ENCODE assay signal across 2 cellular contexts in genomic region chr14:65222434-65222833, GRCh38.
TF ChIP-seq lines count a peak whose summit lies in the region.

No MANE protein-coding gene starts in this region.

TF ChIP-seq in WTC11, 78 proteins besides CTCF, POLR2A, EP300 and RAD21 (continued from another document):
- no peak for TF ChIP-seq ETV6 (CRISPR knock-in tag; IDR thresholded peaks at IDR 0.05)
- TF ChIP-seq E2F1 (CRISPR knock-in tag; IDR thresholded peaks at IDR 0.05) = no peak
- no peak for TF ChIP-seq AFF4 (CRISPR knock-in tag; IDR thresholded peaks at IDR 0.05; ENCODE audit: borderline replicate concordance)
- TF ChIP-seq ZBTB43 (CRISPR knock-in tag; IDR thresholded peaks at IDR 0.05) = no peak
- TF ChIP-seq, protein P1, sequence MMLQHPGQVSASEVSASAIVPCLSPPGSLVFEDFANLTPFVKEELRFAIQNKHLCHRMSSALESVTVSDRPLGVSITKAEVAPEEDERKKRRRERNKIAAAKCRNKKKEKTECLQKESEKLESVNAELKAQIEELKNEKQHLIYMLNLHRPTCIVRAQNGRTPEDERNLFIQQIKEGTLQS (CRISPR knock-in tag; conservative IDR thresholded peaks at IDR 0.05) = no peak
- TF ChIP-seq, protein P2, sequence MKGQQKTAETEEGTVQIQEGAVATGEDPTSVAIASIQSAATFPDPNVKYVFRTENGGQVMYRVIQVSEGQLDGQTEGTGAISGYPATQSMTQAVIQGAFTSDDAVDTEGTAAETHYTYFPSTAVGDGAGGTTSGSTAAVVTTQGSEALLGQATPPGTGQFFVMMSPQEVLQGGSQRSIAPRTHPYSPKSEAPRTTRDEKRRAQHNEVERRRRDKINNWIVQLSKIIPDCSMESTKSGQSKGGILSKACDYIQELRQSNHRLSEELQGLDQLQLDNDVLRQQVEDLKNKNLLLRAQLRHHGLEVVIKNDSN (CRISPR knock-in tag; IDR thresholded peaks at IDR 0.05) = no peak

TF ChIP-seq in HepG2, 621 proteins besides CTCF, POLR2A, EP300 and RAD21 (continued from another document and continues in another):
- TF ChIP-seq, protein P3, sequence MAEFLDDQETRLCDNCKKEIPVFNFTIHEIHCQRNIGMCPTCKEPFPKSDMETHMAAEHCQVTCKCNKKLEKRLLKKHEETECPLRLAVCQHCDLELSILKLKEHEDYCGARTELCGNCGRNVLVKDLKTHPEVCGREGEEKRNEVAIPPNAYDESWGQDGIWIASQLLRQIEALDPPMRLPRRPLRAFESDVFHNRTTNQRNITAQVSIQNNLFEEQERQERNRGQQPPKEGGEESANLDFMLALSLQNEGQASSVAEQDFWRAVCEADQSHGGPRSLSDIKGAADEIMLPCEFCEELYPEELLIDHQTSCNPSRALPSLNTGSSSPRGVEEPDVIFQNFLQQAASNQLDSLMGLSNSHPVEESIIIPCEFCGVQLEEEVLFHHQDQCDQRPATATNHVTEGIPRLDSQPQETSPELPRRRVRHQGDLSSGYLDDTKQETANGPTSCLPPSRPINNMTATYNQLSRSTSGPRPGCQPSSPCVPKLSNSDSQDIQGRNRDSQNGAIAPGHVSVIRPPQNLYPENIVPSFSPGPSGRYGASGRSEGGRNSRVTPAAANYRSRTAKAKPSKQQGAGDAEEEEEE (CRISPR knock-in tag; IDR thresholded peaks at IDR 0.05; ENCODE audit: borderline replicate concordance) = no peak
- no peak for TF ChIP-seq ZNF207 (IDR thresholded peaks at IDR 0.05; ENCODE audit: borderline replicate concordance)
- no peak for TF ChIP-seq MAFK (conservative IDR thresholded peaks at IDR 0.05 in 1 of 2, IDR thresholded peaks at IDR 0.05 in 1 of 2; ENCODE audit: low read length in 2 of 2)
- TF ChIP-seq NR1H2 (CRISPR knock-in tag; IDR thresholded peaks at IDR 0.05; ENCODE audit: borderline replicate concordance, low read depth) = no peak
- TF ChIP-seq SOX13 (IDR thresholded peaks at IDR 0.05) = no peak
- TF ChIP-seq SOX13 (CRISPR knock-in tag; conservative IDR thresholded peaks at IDR 0.05 in 1 of 2, IDR thresholded peaks at IDR 0.05 in 1 of 2) = peak in 1 of 2 experiments; percentile 27; a peak in 1 of 4 replicates
- TF ChIP-seq ZNF543 (CRISPR knock-in tag; IDR thresholded peaks at IDR 0.05) = no peak
- no peak for TF ChIP-seq DZIP1 (CRISPR knock-in tag; IDR thresholded peaks at IDR 0.05)
- no peak for TF ChIP-seq SAP130 (CRISPR knock-in tag; IDR thresholded peaks at IDR 0.05; ENCODE audit: low read depth)
- no peak for TF ChIP-seq ZNF569 (CRISPR knock-in tag; IDR thresholded peaks at IDR 0.05; ENCODE audit: borderline replicate concordance)
- TF ChIP-seq, protein P4, sequence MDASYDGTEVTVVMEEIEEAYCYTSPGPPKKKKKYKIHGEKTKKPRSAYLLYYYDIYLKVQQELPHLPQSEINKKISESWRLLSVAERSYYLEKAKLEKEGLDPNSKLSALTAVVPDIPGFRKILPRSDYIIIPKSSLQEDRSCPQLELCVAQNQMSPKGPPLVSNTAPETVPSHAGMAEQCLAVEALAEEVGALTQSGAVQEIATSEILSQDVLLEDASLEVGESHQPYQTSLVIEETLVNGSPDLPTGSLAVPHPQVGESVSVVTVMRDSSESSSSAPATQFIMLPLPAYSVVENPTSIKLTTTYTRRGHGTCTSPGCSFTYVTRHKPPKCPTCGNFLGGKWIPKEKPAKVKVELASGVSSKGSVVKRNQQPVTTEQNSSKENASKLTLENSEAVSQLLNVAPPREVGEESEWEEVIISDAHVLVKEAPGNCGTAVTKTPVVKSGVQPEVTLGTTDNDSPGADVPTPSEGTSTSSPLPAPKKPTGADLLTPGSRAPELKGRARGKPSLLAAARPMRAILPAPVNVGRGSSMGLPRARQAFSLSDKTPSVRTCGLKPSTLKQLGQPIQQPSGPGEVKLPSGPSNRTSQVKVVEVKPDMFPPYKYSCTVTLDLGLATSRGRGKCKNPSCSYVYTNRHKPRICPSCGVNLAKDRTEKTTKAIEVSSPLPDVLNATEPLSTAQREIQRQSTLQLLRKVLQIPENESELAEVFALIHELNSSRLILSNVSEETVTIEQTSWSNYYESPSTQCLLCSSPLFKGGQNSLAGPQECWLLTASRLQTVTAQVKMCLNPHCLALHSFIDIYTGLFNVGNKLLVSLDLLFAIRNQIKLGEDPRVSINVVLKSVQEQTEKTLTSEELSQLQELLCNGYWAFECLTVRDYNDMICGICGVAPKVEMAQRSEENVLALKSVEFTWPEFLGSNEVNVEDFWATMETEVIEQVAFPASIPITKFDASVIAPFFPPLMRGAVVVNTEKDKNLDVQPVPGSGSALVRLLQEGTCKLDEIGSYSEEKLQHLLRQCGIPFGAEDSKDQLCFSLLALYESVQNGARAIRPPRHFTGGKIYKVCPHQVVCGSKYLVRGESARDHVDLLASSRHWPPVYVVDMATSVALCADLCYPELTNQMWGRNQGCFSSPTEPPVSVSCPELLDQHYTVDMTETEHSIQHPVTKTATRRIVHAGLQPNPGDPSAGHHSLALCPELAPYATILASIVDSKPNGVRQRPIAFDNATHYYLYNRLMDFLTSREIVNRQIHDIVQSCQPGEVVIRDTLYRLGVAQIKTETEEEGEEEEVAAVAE (CRISPR knock-in tag; IDR thresholded peaks at IDR 0.05; ENCODE audit: borderline replicate concordance) = peak; percentile 42; the same call in 1 of the 2 replicates
- no peak for TF ChIP-seq ZEB1 (IDR thresholded peaks at IDR 0.05; ENCODE audit: insufficient replicate concordance, low read depth)
- TF ChIP-seq YEATS4 (CRISPR knock-in tag; IDR thresholded peaks at IDR 0.05; ENCODE audit: borderline replicate concordance) = no peak
- TF ChIP-seq MZF1 (CRISPR knock-in tag; IDR thresholded peaks at IDR 0.05; ENCODE audit: borderline replicate concordance) = no peak
- TF ChIP-seq PAXIP1 (CRISPR knock-in tag; conservative IDR thresholded peaks at IDR 0.05) = no peak
- TF ChIP-seq, protein P5, sequence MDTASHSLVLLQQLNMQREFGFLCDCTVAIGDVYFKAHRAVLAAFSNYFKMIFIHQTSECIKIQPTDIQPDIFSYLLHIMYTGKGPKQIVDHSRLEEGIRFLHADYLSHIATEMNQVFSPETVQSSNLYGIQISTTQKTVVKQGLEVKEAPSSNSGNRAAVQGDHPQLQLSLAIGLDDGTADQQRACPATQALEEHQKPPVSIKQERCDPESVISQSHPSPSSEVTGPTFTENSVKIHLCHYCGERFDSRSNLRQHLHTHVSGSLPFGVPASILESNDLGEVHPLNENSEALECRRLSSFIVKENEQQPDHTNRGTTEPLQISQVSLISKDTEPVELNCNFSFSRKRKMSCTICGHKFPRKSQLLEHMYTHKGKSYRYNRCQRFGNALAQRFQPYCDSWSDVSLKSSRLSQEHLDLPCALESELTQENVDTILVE (CRISPR knock-in tag; IDR thresholded peaks at IDR 0.05) = no peak
- no peak for TF ChIP-seq SETDB1 (CRISPR knock-in tag; IDR thresholded peaks at IDR 0.05; ENCODE audit: borderline replicate concordance)
- TF ChIP-seq MTF2 (CRISPR knock-in tag; IDR thresholded peaks at IDR 0.05; ENCODE audit: borderline replicate concordance) = no peak
- TF ChIP-seq ZNF282 (IDR thresholded peaks at IDR 0.05; ENCODE audit: partially characterized antibody) = no peak
- TF ChIP-seq EZH2 (conservative IDR thresholded peaks at IDR 0.05; ENCODE audit: low read depth, low read length) = no peak
- no peak for TF ChIP-seq NR2C2 (CRISPR knock-in tag; IDR thresholded peaks at IDR 0.05; ENCODE audit: borderline replicate concordance)
- no peak for TF ChIP-seq ZBTB7A (CRISPR knock-in tag; IDR thresholded peaks at IDR 0.05)
- TF ChIP-seq ZNF296 (CRISPR knock-in tag; conservative IDR thresholded peaks at IDR 0.05) = no peak
- TF ChIP-seq TAF15 (IDR thresholded peaks at IDR 0.05; ENCODE audit: low read depth, low read length, poor library complexity, severe bottlenecking) = no peak
- 0 out of 2 replicates have a peak, but pooled peaks have one; percentile 29 for TF ChIP-seq ZFY (CRISPR knock-in tag; IDR thresholded peaks at IDR 0.05)
- no peak for TF ChIP-seq SRSF9 (IDR thresholded peaks at IDR 0.05; ENCODE audit: borderline replicate concordance, insufficient read depth, low read depth, low read length, poor library complexity, severe bottlenecking)
- no peak for TF ChIP-seq MYNN (CRISPR knock-in tag; IDR thresholded peaks at IDR 0.05; ENCODE audit: low read depth)
- TF ChIP-seq ZNF230 (CRISPR knock-in tag; IDR thresholded peaks at IDR 0.05) = no peak
- no peak for TF ChIP-seq SOX5 (CRISPR knock-in tag; IDR thresholded peaks at IDR 0.05; ENCODE audit: borderline replicate concordance)
- TF ChIP-seq AGO1 (IDR thresholded peaks at IDR 0.05; ENCODE audit: low read depth, low read length, poor library complexity, severe bottlenecking) = no peak
- TF ChIP-seq KDM5A (IDR thresholded peaks at IDR 0.05; ENCODE audit: borderline replicate concordance, low read length) = no peak
- TF ChIP-seq POGZ (CRISPR knock-in tag; IDR thresholded peaks at IDR 0.05) = no peak
- TF ChIP-seq ZNF607 (CRISPR knock-in tag; IDR thresholded peaks at IDR 0.05; ENCODE audit: borderline replicate concordance) = no peak
- no peak for TF ChIP-seq ZSCAN25 (CRISPR knock-in tag; IDR thresholded peaks at IDR 0.05)
- no peak for TF ChIP-seq ZNF24 (IDR thresholded peaks at IDR 0.05)
- no peak for TF ChIP-seq CHD2 (IDR thresholded peaks at IDR 0.05; ENCODE audit: low read depth, low read length)
- TF ChIP-seq SCMH1 (CRISPR knock-in tag; IDR thresholded peaks at IDR 0.05; ENCODE audit: borderline replicate concordance) = no peak
- peak; percentile 26; the same call in 1 of the 2 replicates for TF ChIP-seq KDM3A (CRISPR knock-in tag; IDR thresholded peaks at IDR 0.05; ENCODE audit: low read depth)
- TF ChIP-seq ZNF232 (CRISPR knock-in tag; IDR thresholded peaks at IDR 0.05; ENCODE audit: borderline replicate concordance) = 0 out of 2 replicates have a peak, but pooled peaks have one; percentile 27
- TF ChIP-seq ZNF614 (CRISPR knock-in tag; IDR thresholded peaks at IDR 0.05; ENCODE audit: borderline replicate concordance) = no peak
- no peak for TF ChIP-seq NR2F1 (CRISPR knock-in tag; IDR thresholded peaks at IDR 0.05)
- TF ChIP-seq FOXA3 (CRISPR knock-in tag; IDR thresholded peaks at IDR 0.05) = peak; percentile 6; the same call in 1 of the 2 replicates
- TF ChIP-seq, protein P6, sequence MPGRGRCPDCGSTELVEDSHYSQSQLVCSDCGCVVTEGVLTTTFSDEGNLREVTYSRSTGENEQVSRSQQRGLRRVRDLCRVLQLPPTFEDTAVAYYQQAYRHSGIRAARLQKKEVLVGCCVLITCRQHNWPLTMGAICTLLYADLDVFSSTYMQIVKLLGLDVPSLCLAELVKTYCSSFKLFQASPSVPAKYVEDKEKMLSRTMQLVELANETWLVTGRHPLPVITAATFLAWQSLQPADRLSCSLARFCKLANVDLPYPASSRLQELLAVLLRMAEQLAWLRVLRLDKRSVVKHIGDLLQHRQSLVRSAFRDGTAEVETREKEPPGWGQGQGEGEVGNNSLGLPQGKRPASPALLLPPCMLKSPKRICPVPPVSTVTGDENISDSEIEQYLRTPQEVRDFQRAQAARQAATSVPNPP (CRISPR knock-in tag; IDR thresholded peaks at IDR 0.05) = no peak
- TF ChIP-seq PLRG1 (conservative IDR thresholded peaks at IDR 0.05) = no peak
- TF ChIP-seq KLF16 (CRISPR knock-in tag; IDR thresholded peaks at IDR 0.05) = no peak
- no peak for TF ChIP-seq GZF1 (CRISPR knock-in tag; IDR thresholded peaks at IDR 0.05)
- no peak for TF ChIP-seq PLSCR1 (CRISPR knock-in tag; IDR thresholded peaks at IDR 0.05; ENCODE audit: borderline replicate concordance)
- no peak for TF ChIP-seq ZSCAN20 (CRISPR knock-in tag; IDR thresholded peaks at IDR 0.05; ENCODE audit: borderline replicate concordance)
